In the genomic region with DNA sequence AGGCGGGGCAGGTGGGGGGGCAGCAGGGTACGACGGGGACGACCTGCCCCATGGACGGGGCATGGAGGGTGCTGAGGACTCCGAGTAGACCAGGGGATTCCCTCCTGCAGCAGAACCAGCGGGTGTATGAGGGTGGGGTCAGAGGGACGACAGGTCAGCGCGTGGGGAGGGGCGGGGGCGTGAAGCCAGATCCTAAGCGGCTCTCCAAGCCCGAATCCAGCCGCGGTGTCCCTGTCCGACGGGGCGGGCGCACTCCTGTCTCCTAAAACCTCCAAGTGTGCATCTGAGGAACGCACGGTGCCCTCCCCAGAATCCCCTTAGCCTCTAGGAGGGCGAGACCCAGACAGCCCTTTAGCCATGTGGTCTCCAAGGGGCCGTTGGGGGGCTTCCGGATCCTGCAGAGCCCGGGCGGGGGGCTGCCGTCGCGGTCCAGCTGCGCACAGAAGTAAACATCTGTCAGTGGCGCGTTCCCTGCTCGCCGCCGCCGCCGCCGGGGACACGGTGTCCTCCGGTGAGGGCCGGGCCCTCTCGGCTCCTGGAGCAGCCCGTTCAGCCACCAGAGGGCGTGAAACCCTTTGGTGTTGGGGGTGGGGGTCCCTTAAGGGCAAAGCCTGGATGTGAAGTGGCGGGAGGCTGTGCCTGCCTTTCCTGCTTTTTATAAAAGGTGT, we compare ENCODE assay signal across 9 cellular contexts. TPM values are rescaled to one million over a fixed set of nuclear protein-coding genes. Genes with fewer than 3 reads are reported as not detected.
DNase-seq lines count a peak whose midpoint lies in the region; TF ChIP-seq lines count a peak whose summit lies in the region.
"Had no signal": no experiment of that assay in that cellular context is flagged by ENCODE, and none has a peak within 500 bp of the region (broad histone marks: within the 10 kb centered on the region; RNA-seq: fewer than 3 reads in every experiment).

No MANE protein-coding gene starts in this region.

- H3K36me3 ChIP-seq in ovary = no peaks in the 10 kb centered on the region

- TF ChIP-seq EP300 in ovary (IDR thresholded peaks at IDR 0.05) = no peak

- TF ChIP-seq CTCF in C4-2B (conservative IDR thresholded peaks at IDR 0.05) (peak; percentile 87), HFFc6 (IDR thresholded peaks at IDR 0.05) (peak; percentile 82), ovary (IDR thresholded peaks at IDR 0.05) (peak in 1 of 3 donors; percentile 33)

- H3K9me3 ChIP-seq in ovary = no peaks in the 10 kb centered on the region

- no peaks in the 10 kb centered on the region for H3K36me3 Mint-ChIP-seq in HFFc6 (ENCODE audit: low read depth)

- H3K27me3 Mint-ChIP-seq in HFFc6 (ENCODE audit: insufficient read depth) = peaks cover 28% of the 10 kb centered on the region

- H3K27ac Mint-ChIP-seq in HFFc6 = no peak overlapping the region

- DNase-seq in HFFc6 (peak; percentile 25), NCI-H82 (lab: John Stamatoyannopoulos, UW) (peak; percentile 89), fibroblast of peridontal ligament (ENCODE audit: extremely low read depth) (peak; percentile 21), ovary (peak in 3 of 5 donors; percentile 36 to 63 (median 36)), kidney glomerular epithelial cell (lab: John Stamatoyannopoulos, UW) (no peak), putamen (ENCODE audit: low spot score) (no peak)
- DNase-seq in activated T-cell treated with anti-CD3 and anti-CD28 coated beads, Interleukin-2, amount 50 U/mL, for 1 hour = peak; percentile 72

- TF ChIP-seq POLR2A in ovary (IDR thresholded peaks at IDR 0.05) = no peak

- H3K4me1 Mint-ChIP-seq in HFFc6 (ENCODE audit: low read depth) = peaks cover 12% of the 10 kb centered on the region; the same call in 1 of the 2 replicates

- intact Hi-C loops in ovary (cut with DNase I) = loop anchor here in 1 of 4 donors (10.0 kb wide), 1 partner anchor 89 kb away; no protein-coding TSS in a partner anchor

- H3K27me3 ChIP-seq in ovary = no peaks in the 10 kb centered on the region

- no peak overlapping the region for H3K4me3 ChIP-seq in ovary

- 2 to 4% (median 3%) methylated on average over 18 to 46 of the region's 46 CpGs for WGBS in ovary, 3 donors

- no peak overlapping the region for H3K4me3 Mint-ChIP-seq in HFFc6

- H3K4me1 ChIP-seq in ovary (ENCODE audit: insufficient read depth) = peaks cover 2% of the 10 kb centered on the region

- H3K9me3 Mint-ChIP-seq in HFFc6 = no peaks in the 10 kb centered on the region

- H3K27ac ChIP-seq in C4-2B (no peak overlapping the region), ovary (no peak overlapping the region)

RNA-seq across cellular contexts. Expression of a gene that starts 0.7 kb away (rescaled TPM):
- total RNA-seq in HFFc6 (2021; fragmentation: NEBNext Ultra II Directional; extraction: Animal tissue kit (Norgen Biotek cat#: 25700)) = not detected
- total RNA-seq in ovary = 1 to 10 TPM in 2 of 7 donors, under 1 TPM in 2, not detected in 3; 0.38 to 2.8 (median 1.3) TPM
- under 1 TPM in 1 of 2 donors, not detected in 1; 0.11 TPM for polyA plus RNA-seq in ovary
- total RNA-seq: skeletal muscle tissue had no signal

RNA-seq across cellular contexts. Expression of a gene that starts 14.6 kb away (rescaled TPM):
- 10 to 100 TPM; 15.6 to 20.5 (median 18.3) TPM for total RNA-seq in HFFc6 (2021; fragmentation: NEBNext Ultra II Directional; extraction: Animal tissue kit (Norgen Biotek cat#: 25700))
- 10 to 100 TPM; 29.3 to 50.1 (median 39.9) TPM for total RNA-seq in ovary
- 10 to 100 TPM in 1 of 2 donors, 1 to 10 TPM in 1; 1.2 to 39.7 TPM for polyA plus RNA-seq in ovary

RNA-seq across cellular contexts. Expression of a gene that starts 21.1 kb away (rescaled TPM):
- 1 to 10 TPM in 5 of 6 experiments, under 1 TPM in 1; 0.92 to 1.6 (median 1.4) TPM for total RNA-seq in HFFc6 (2021; fragmentation: NEBNext Ultra II Directional; extraction: Animal tissue kit (Norgen Biotek cat#: 25700))
- 1 to 10 TPM in 5 of 7 donors, under 1 TPM in 2; 0.24 to 3.8 (median 2.3) TPM for total RNA-seq in ovary
- polyA plus RNA-seq in ovary = 1 to 10 TPM in 1 of 2 donors, not detected in 1; 1.6 TPM
- total RNA-seq: skeletal muscle tissue had no signal

RNA-seq across cellular contexts. Expression of a gene that starts 33.9 kb away (rescaled TPM):
- total RNA-seq in HFFc6 (2021; fragmentation: NEBNext Ultra II Directional; extraction: Animal tissue kit (Norgen Biotek cat#: 25700)) = not detected
- total RNA-seq in ovary = 1 to 10 TPM in 1 of 7 donors, under 1 TPM in 3, not detected in 3; 0.11 to 2.6 (median 0.38) TPM
- not detected for polyA plus RNA-seq in ovary
- total RNA-seq: skeletal muscle tissue had no signal

RNA-seq across cellular contexts. Expression of a gene that starts 45.6 kb away (rescaled TPM):
- total RNA-seq in HFFc6 (2021; fragmentation: NEBNext Ultra II Directional; extraction: Animal tissue kit (Norgen Biotek cat#: 25700)) = not detected
- 1 to 10 TPM in 1 of 7 donors, under 1 TPM in 4, not detected in 2; 0.11 to 1.8 (median 0.18) TPM for total RNA-seq in ovary
- polyA plus RNA-seq in ovary = under 1 TPM in 1 of 2 donors, not detected in 1; 0.04 TPM
- total RNA-seq: skeletal muscle tissue had no signal

Comparison
In these comparisons a context has a peak if more than half of its experiments do, and no peak if none do; other contexts are left out.
1. DNase-seq: peak in HFFc6 (single experiment), NCI-H82 (single experiment), activated T-cell treated with anti-CD3 and anti-CD28 coated beads, Interleukin-2, amount 50 U/mL, for 1 hour (single experiment), fibroblast of peridontal ligament (single experiment) and ovary (3 of 5); none in kidney glomerular epithelial cell (single experiment) and putamen (single experiment).